19 cellular contexts compared by ENCODE assay signal in genomic region chr3:173913985-173914421, GRCh38.
A peak's percentile ranks its signal among the peaks of the same experiment; 100 is the strongest.
DNase-seq lines count a peak whose midpoint lies in the region; ATAC-seq and TF ChIP-seq lines count a peak whose summit lies in the region.
"Had no signal": no experiment of that assay in that cellular context is flagged by ENCODE, and none has a peak within 500 bp of the region (broad histone marks: within the 10 kb centered on the region; RNA-seq: fewer than 3 reads in every experiment).

No MANE protein-coding gene starts in this region.

- POLR2A ChIA-PET in WTC11 (lab: Charles Lee), result no interaction called here

- CTCF ChIA-PET in WTC11 (lab: Charles Lee), result no interaction called here

- no peak overlapping the region for H3K4me3 Mint-ChIP-seq in WTC11
- H3K4me3 Mint-ChIP-seq: activated CD4-positive, alpha-beta memory T cell treated with anti-CD3 and anti-CD28 coated beads for 36 hours; activated naive CD4-positive, alpha-beta T cell treated with anti-CD3 and anti-CD28 coated beads for 36 hours; stimulated activated naive CD8-positive, alpha-beta T cell treated with anti-CD3 and anti-CD28 coated beads, Interleukin-15, amount 100 ng/mL, for 72 hours had no signal

- no peaks in the 10 kb centered on the region for H3K27me3 Mint-ChIP-seq in WTC11 (ENCODE audit: low read depth)
- H3K27me3 Mint-ChIP-seq: activated CD4-positive, alpha-beta memory T cell treated with anti-CD3 and anti-CD28 coated beads for 36 hours; stimulated activated naive CD8-positive, alpha-beta T cell treated with anti-CD3 and anti-CD28 coated beads, Interleukin-15, amount 100 ng/mL, for 72 hours had no signal

- TF ChIP-seq CTCF in WTC11 (IDR thresholded peaks at IDR 0.05), result no peak

- H3K4me1 ChIP-seq in HUES6 (ENCODE audit: control insufficient read depth, insufficient read depth, low read length), result peaks cover 34% of the 10 kb centered on the region
- H3K4me1 ChIP-seq: ascending aorta, gastrocnemius medialis, left lung, upper lobe of right lung had no signal

- peak; percentile 68 for ATAC-seq in WTC11
- ATAC-seq in HG03135 (IDR thresholded peaks at IDR 0.05; ENCODE audit: unreplicated experiment), result no peak
- no peak for ATAC-seq in HG02938 (IDR thresholded peaks at IDR 0.05; ENCODE audit: unreplicated experiment)
- ATAC-seq: gastrocnemius medialis; left lung; stimulated activated naive CD8-positive, alpha-beta T cell treated with anti-CD3 and anti-CD28 coated beads, Interleukin-15, amount 100 ng/mL, for 72 hours; upper lobe of right lung had no signal

- no peaks in the 10 kb centered on the region for H3K9me3 Mint-ChIP-seq in WTC11
- H3K9me3 Mint-ChIP-seq: stimulated activated naive CD8-positive, alpha-beta T cell treated with anti-CD3 and anti-CD28 coated beads, Interleukin-15, amount 100 ng/mL, for 72 hours had no signal

- H3K4me3 ChIP-seq in HUES6 (ENCODE audit: low read depth, low read length), result no peak overlapping the region
- H3K4me3 ChIP-seq: ascending aorta, gastrocnemius medialis, left lung, sigmoid colon, upper lobe of right lung had no signal

- H3K27ac Mint-ChIP-seq in WTC11, result peak overlapping the region; percentile 84
- H3K27ac Mint-ChIP-seq: activated CD4-positive, alpha-beta memory T cell treated with anti-CD3 and anti-CD28 coated beads for 36 hours; activated naive CD4-positive, alpha-beta T cell treated with anti-CD3 and anti-CD28 coated beads for 36 hours; stimulated activated naive CD8-positive, alpha-beta T cell treated with anti-CD3 and anti-CD28 coated beads, Interleukin-15, amount 100 ng/mL, for 72 hours had no signal

- 0 out of 2 replicates have a peak overlapping the region, but pooled peaks have one; percentile 10 for H3K27ac ChIP-seq in HUES6 (ENCODE audit: low read depth, low read length)
- H3K27ac ChIP-seq: ascending aorta, epithelial cell of prostate, gastrocnemius medialis, left lung, sigmoid colon, upper lobe of right lung, VCaP had no signal

- DNase-seq in DMS79 (lab: John Stamatoyannopoulos, UW) (peak; percentile 28), WTC11 (ENCODE audit: low spot score) (no peak), kidney tubule cell (ENCODE audit: low spot score) (peak; percentile 69), cortex of kidney (lab: John Stamatoyannopoulos, UW) (no peak), DMS53 (lab: John Stamatoyannopoulos, UW) (no peak)
- DNase-seq: activated CD4-positive, alpha-beta memory T cell treated with anti-CD3 and anti-CD28 coated beads for 36 hours; activated naive CD4-positive, alpha-beta T cell treated with anti-CD3 and anti-CD28 coated beads for 36 hours; gastrocnemius medialis; left lung; sigmoid colon; stimulated activated naive CD8-positive, alpha-beta T cell treated with anti-CD3 and anti-CD28 coated beads, Interleukin-15, amount 100 ng/mL, for 72 hours; T-helper 1 cell; upper lobe of right lung had no signal

- no peaks in the 10 kb centered on the region for H3K27me3 ChIP-seq in HUES6 (ENCODE audit: control insufficient read depth, insufficient read depth, low read length)
- H3K27me3 ChIP-seq: ascending aorta, gastrocnemius medialis, left lung, sigmoid colon, upper lobe of right lung had no signal

- no peaks in the 10 kb centered on the region for H3K36me3 Mint-ChIP-seq in WTC11
- H3K36me3 Mint-ChIP-seq: activated CD4-positive, alpha-beta memory T cell treated with anti-CD3 and anti-CD28 coated beads for 36 hours had no signal

- no peaks in the 10 kb centered on the region for H3K9me3 ChIP-seq in HUES6 (ENCODE audit: control insufficient read depth, insufficient read depth, low read depth, low read length)
- H3K9me3 ChIP-seq: ascending aorta, gastrocnemius medialis, left lung, sigmoid colon, upper lobe of right lung had no signal

- peaks cover 45% of the 10 kb centered on the region for H3K4me1 Mint-ChIP-seq in WTC11
- H3K4me1 Mint-ChIP-seq: stimulated activated naive CD8-positive, alpha-beta T cell treated with anti-CD3 and anti-CD28 coated beads, Interleukin-15, amount 100 ng/mL, for 72 hours had no signal

- H3K36me3 ChIP-seq in HUES6 (ENCODE audit: control insufficient read depth, insufficient read depth, low read length), result no peaks in the 10 kb centered on the region
- H3K36me3 ChIP-seq: ascending aorta, gastrocnemius medialis, left lung, sigmoid colon, upper lobe of right lung had no signal

- no peak overlapping the region for H3K9ac ChIP-seq in HUES6 (ENCODE audit: low read length)

TF ChIP-seq in WTC11, 78 proteins besides CTCF, POLR2A, EP300 and RAD21:
- TF ChIP-seq GRHL2 (CRISPR knock-in tag; IDR thresholded peaks at IDR 0.05; ENCODE audit: insufficient replicate concordance, severe bottlenecking) (no peak), MAX (CRISPR knock-in tag; IDR thresholded peaks at IDR 0.05) (peak; percentile 21; the same call in 1 of the 2 replicates)
TF ChIP-seq in WTC11: peak in this region for 1.

Comparison
In these comparisons a context has a peak if more than half of its experiments do, and no peak if none do; other contexts are left out.
1. DNase-seq: peak in DMS79 (single experiment) and kidney tubule cell (single experiment); none in WTC11 (single experiment), cortex of kidney (single experiment) and DMS53 (single experiment).